1 cellular context compared by ENCODE assay signal in genomic region chr5:75281716-75282465, GRCh38.
A peak's percentile ranks its signal among the peaks of the same experiment; 100 is the strongest.
TF ChIP-seq lines count a peak whose summit lies in the region.

No MANE protein-coding gene starts in this region.

TF ChIP-seq in HepG2, 621 proteins besides CTCF, POLR2A, EP300 and RAD21:
- TF ChIP-seq SNRNP70 (IDR thresholded peaks at IDR 0.05; ENCODE audit: low read depth, low read length) (no peak), ZBTB37 (CRISPR knock-in tag; IDR thresholded peaks at IDR 0.05) (no peak), RARA (CRISPR knock-in tag; IDR thresholded peaks at IDR 0.05) (0 out of 2 replicates have a peak, but pooled peaks have one; percentile 18), ZNF101 (CRISPR knock-in tag; IDR thresholded peaks at IDR 0.05; ENCODE audit: borderline replicate concordance, low read depth) (no peak), CEBPG (CRISPR knock-in tag; IDR thresholded peaks at IDR 0.05) (peak; percentile 61), CEBPB (IDR thresholded peaks at IDR 0.05; ENCODE audit: borderline replicate concordance, low read depth, low read length) (peak; percentile 59), ARID5B (CRISPR knock-in tag; IDR thresholded peaks at IDR 0.05) (0 out of 2 replicates have a peak, but pooled peaks have one; percentile 32), FOSL2 (CRISPR knock-in tag; IDR thresholded peaks at IDR 0.05) (peak; percentile 71), TCF7 (IDR thresholded peaks at IDR 0.05; ENCODE audit: low read depth) (peak; percentile 63), ZNF280D (CRISPR knock-in tag; IDR thresholded peaks at IDR 0.05) (no peak), ELF3 (CRISPR knock-in tag; IDR thresholded peaks at IDR 0.05) (peak; percentile 61; the same call in 1 of the 2 replicates), ETV5 (CRISPR knock-in tag; IDR thresholded peaks at IDR 0.05; ENCODE audit: borderline replicate concordance) (peak; percentile 68; the same call in 1 of the 2 replicates), SAP130 (CRISPR knock-in tag; IDR thresholded peaks at IDR 0.05; ENCODE audit: low read depth) (0 out of 2 replicates have a peak, but pooled peaks have one; percentile 22)
TF ChIP-seq in HepG2: peak in this region for 9.
